14 cellular contexts compared by ENCODE assay signal in genomic region chr19:11479090-11479469, GRCh38. TPM values are rescaled to one million over a fixed set of nuclear protein-coding genes. Genes with fewer than 3 reads are reported as not detected.
DNase-seq lines count a peak whose midpoint lies in the region; ATAC-seq and TF ChIP-seq lines count a peak whose summit lies in the region.
"Had no signal": no experiment of that assay in that cellular context is flagged by ENCODE, and none has a peak within 500 bp of the region (broad histone marks: within the 10 kb centered on the region; RNA-seq: fewer than 3 reads in every experiment).

No MANE protein-coding gene starts in this region.

- H3K4me2 ChIP-seq in hepatocyte = peak overlapping the region; percentile 73

- peaks cover 38% of the 10 kb centered on the region for H3K27me3 Mint-ChIP-seq in activated naive CD8-positive, alpha-beta T cell treated with anti-CD3 and anti-CD28 coated beads, Interleukin-2, amount 10 ng/mL, durations not matched to agents 7 days and 5 days
- H3K27me3 Mint-ChIP-seq in activated naive CD8-positive, alpha-beta T cell treated with anti-CD3 and anti-CD28 coated beads, Interleukin-2, amount 50 U/mL, for 24 hours = peaks cover 31% of the 10 kb centered on the region

- no peak overlapping the region for H3K4me3 ChIP-seq in hepatocyte

- no peaks in the 10 kb centered on the region for H3K36me3 ChIP-seq in hepatocyte (replicated peaks; ENCODE audit: insufficient read depth, low read depth)
- H3K36me3 ChIP-seq: gastrocnemius medialis had no signal

- H3K9me3 Mint-ChIP-seq in activated naive CD8-positive, alpha-beta T cell treated with anti-CD3 and anti-CD28 coated beads, Interleukin-2, amount 10 ng/mL, durations not matched to agents 7 days and 5 days = no peaks in the 10 kb centered on the region
- H3K9me3 Mint-ChIP-seq in activated naive CD8-positive, alpha-beta T cell treated with anti-CD3 and anti-CD28 coated beads, Interleukin-2, amount 50 U/mL, for 24 hours = no peaks in the 10 kb centered on the region
- H3K9me3 Mint-ChIP-seq: activated naive CD4-positive, alpha-beta T cell treated with anti-CD3 and anti-CD28 coated beads, Interleukin-2, amount 50 U/mL, for 72 hours had no signal

- peaks cover 12% of the 10 kb centered on the region for H3K4me1 Mint-ChIP-seq in activated naive CD8-positive, alpha-beta T cell treated with anti-CD3 and anti-CD28 coated beads, Interleukin-2, amount 10 ng/mL, durations not matched to agents 7 days and 5 days
- peaks cover 19% of the 10 kb centered on the region for H3K4me1 Mint-ChIP-seq in activated naive CD8-positive, alpha-beta T cell treated with anti-CD3 and anti-CD28 coated beads, Interleukin-2, amount 50 U/mL, for 24 hours

- no peaks in the 10 kb centered on the region for H3K36me3 Mint-ChIP-seq in activated naive CD8-positive, alpha-beta T cell treated with anti-CD3 and anti-CD28 coated beads, Interleukin-2, amount 10 ng/mL, durations not matched to agents 7 days and 5 days
- peaks cover 4% of the 10 kb centered on the region for H3K36me3 Mint-ChIP-seq in activated naive CD8-positive, alpha-beta T cell treated with anti-CD3 and anti-CD28 coated beads, Interleukin-2, amount 50 U/mL, for 24 hours (ENCODE audit: low read depth)

- no peaks in the 10 kb centered on the region for H3K79me2 ChIP-seq in hepatocyte

- no peaks in the 10 kb centered on the region for H4K20me1 ChIP-seq in hepatocyte (ENCODE audit: insufficient read depth, poor library complexity, severe bottlenecking)

- TF ChIP-seq CTCF in hepatocyte (IDR thresholded peaks at IDR 0.05; ENCODE audit: poor library complexity) = no peak

- no peak overlapping the region for H2AFZ ChIP-seq in hepatocyte

- no peaks in the 10 kb centered on the region for H3K9me3 ChIP-seq in hepatocyte (ENCODE audit: low read depth)
- H3K9me3 ChIP-seq: gastrocnemius medialis, psoas muscle, suprapubic skin had no signal

- peaks cover 55% of the 10 kb centered on the region for H3K27me3 ChIP-seq in hepatocyte

- no peak for ATAC-seq in activated naive CD8-positive, alpha-beta T cell treated with anti-CD3 and anti-CD28 coated beads, Interleukin-2, amount 10 ng/mL, durations not matched to agents 7 days and 5 days (ENCODE audit: low read depth)
- no peak for ATAC-seq in activated naive CD8-positive, alpha-beta T cell treated with anti-CD3 and anti-CD28 coated beads, Interleukin-2, amount 50 U/mL, for 24 hours
- ATAC-seq: activated naive CD4-positive, alpha-beta T cell treated with anti-CD3 and anti-CD28 coated beads, Interleukin-2, amount 50 U/mL, for 72 hours; gastrocnemius medialis had no signal

- POLR2A ChIA-PET in activated naive CD8-positive, alpha-beta T cell treated with anti-CD3 and anti-CD28 coated beads, Interleukin-2, amount 10 ng/mL, durations not matched to agents 7 days and 5 days (lab: Charles Lee) = no interaction called here

- peak overlapping the region; percentile 21 for H3K4me3 Mint-ChIP-seq in activated naive CD8-positive, alpha-beta T cell treated with anti-CD3 and anti-CD28 coated beads, Interleukin-2, amount 10 ng/mL, durations not matched to agents 7 days and 5 days
- H3K4me3 Mint-ChIP-seq in activated naive CD8-positive, alpha-beta T cell treated with anti-CD3 and anti-CD28 coated beads, Interleukin-2, amount 50 U/mL, for 24 hours = no peak overlapping the region

- no peak overlapping the region for H3K27ac Mint-ChIP-seq in activated naive CD8-positive, alpha-beta T cell treated with anti-CD3 and anti-CD28 coated beads, Interleukin-2, amount 10 ng/mL, durations not matched to agents 7 days and 5 days
- H3K27ac Mint-ChIP-seq in activated naive CD8-positive, alpha-beta T cell treated with anti-CD3 and anti-CD28 coated beads, Interleukin-2, amount 50 U/mL, for 24 hours = no peak overlapping the region
- H3K27ac Mint-ChIP-seq: activated naive CD4-positive, alpha-beta T cell treated with anti-CD3 and anti-CD28 coated beads, Interleukin-2, amount 50 U/mL, for 72 hours had no signal

- no peaks in the 10 kb centered on the region for H3K9me2 ChIP-seq in hepatocyte (replicated peaks; ENCODE audit: insufficient read depth)

- no peak for DNase-seq in activated naive CD8-positive, alpha-beta T cell treated with anti-CD3 and anti-CD28 coated beads, Interleukin-2, amount 10 ng/mL, durations not matched to agents 7 days and 5 days
- no peak for DNase-seq in activated naive CD8-positive, alpha-beta T cell treated with anti-CD3 and anti-CD28 coated beads, Interleukin-2, amount 50 U/mL, for 24 hours
- DNase-seq in hepatocyte (ENCODE audit: low spot score) (no peak), substantia nigra (lab: John Stamatoyannopoulos, UW) (no peak), UCSD-AML1 (lab: John Stamatoyannopoulos, UW; ENCODE audit: unreplicated experiment) (no peak), NCI-H69 (lab: John Stamatoyannopoulos, UW) (no peak)
- DNase-seq: gastrocnemius medialis, GDM1, SW 1271 had no signal

- 54% methylated on average over 13 of the region's 13 CpGs for WGBS in hepatocyte (ENCODE audit: low lambda C conversion rate, missing lambda C conversion rate)

- H3K27ac ChIP-seq in hepatocyte = no peak overlapping the region
- H3K27ac ChIP-seq in substantia nigra (ENCODE audit: low read depth, low read length, poor library complexity, severe bottlenecking) = peak overlapping the region; percentile 97
- H3K27ac ChIP-seq: gastrocnemius medialis, psoas muscle, suprapubic skin had no signal

- peaks cover 5% of the 10 kb centered on the region for H3K4me1 ChIP-seq in hepatocyte (ENCODE audit: insufficient read depth)

RNA-seq across cellular contexts. Expression of gene ELAVL3, which starts 1.8 kb away (rescaled TPM):
- not detected for total RNA-seq in activated naive CD8-positive, alpha-beta T cell treated with anti-CD3 and anti-CD28 coated beads, Interleukin-2, amount 10 ng/mL, durations not matched to agents 7 days and 5 days
- total RNA-seq in hepatocyte = 0.30 TPM in 1 of 2 replicates, not detected in the other
- 0.11 and 0.18 TPM in 2 replicates for polyA plus RNA-seq in hepatocyte
- total RNA-seq: activated naive CD4-positive, alpha-beta T cell treated with anti-CD3 and anti-CD28 coated beads, Interleukin-2, amount 50 U/mL, for 72 hours; dermis microvascular lymphatic vessel endothelial cell; gastrocnemius medialis; liver; psoas muscle; suprapubic skin had no signal
- polyA plus RNA-seq: liver had no signal

RNA-seq across cellular contexts. Expression of gene ZNF653, which starts 26.6 kb away (rescaled TPM):
- total RNA-seq in activated naive CD8-positive, alpha-beta T cell treated with anti-CD3 and anti-CD28 coated beads, Interleukin-2, amount 10 ng/mL, durations not matched to agents 7 days and 5 days = 10 to 100 TPM; 21.1 to 21.8 TPM
- total RNA-seq in hepatocyte = 8.4 and 9.5 TPM in 2 replicates
- polyA plus RNA-seq in hepatocyte = 9.6 and 10.2 TPM in 2 replicates

RNA-seq across cellular contexts. Expression of gene PRKCSH, which starts 43.6 kb away (rescaled TPM):
- 100 to 1,000 TPM; 297 to 310 TPM for total RNA-seq in activated naive CD8-positive, alpha-beta T cell treated with anti-CD3 and anti-CD28 coated beads, Interleukin-2, amount 10 ng/mL, durations not matched to agents 7 days and 5 days
- 60.0 and 85.1 TPM in 2 replicates for total RNA-seq in hepatocyte
- 245 and 251 TPM in 2 replicates for polyA plus RNA-seq in hepatocyte

RNA-seq across cellular contexts. Expression of gene ODAD3, which starts 44.2 kb away (rescaled TPM):
- total RNA-seq in activated naive CD8-positive, alpha-beta T cell treated with anti-CD3 and anti-CD28 coated beads, Interleukin-2, amount 10 ng/mL, durations not matched to agents 7 days and 5 days = not detected
- 0.08 and 1.3 TPM in 2 replicates for total RNA-seq in hepatocyte
- polyA plus RNA-seq in hepatocyte = 1.4 and 1.9 TPM in 2 replicates
- total RNA-seq: gastrocnemius medialis had no signal

RNA-seq across cellular contexts. Expression of gene ECSIT, which starts 49.9 kb away (rescaled TPM):
- 10 to 100 TPM; 34.7 to 37.1 TPM for total RNA-seq in activated naive CD8-positive, alpha-beta T cell treated with anti-CD3 and anti-CD28 coated beads, Interleukin-2, amount 10 ng/mL, durations not matched to agents 7 days and 5 days
- total RNA-seq in hepatocyte = 32.5 and 36.3 TPM in 2 replicates
- polyA plus RNA-seq in hepatocyte = 23.2 and 26.3 TPM in 2 replicates
